Comparison of ENCODE assay signal across 8 cellular contexts in the genomic region with DNA sequence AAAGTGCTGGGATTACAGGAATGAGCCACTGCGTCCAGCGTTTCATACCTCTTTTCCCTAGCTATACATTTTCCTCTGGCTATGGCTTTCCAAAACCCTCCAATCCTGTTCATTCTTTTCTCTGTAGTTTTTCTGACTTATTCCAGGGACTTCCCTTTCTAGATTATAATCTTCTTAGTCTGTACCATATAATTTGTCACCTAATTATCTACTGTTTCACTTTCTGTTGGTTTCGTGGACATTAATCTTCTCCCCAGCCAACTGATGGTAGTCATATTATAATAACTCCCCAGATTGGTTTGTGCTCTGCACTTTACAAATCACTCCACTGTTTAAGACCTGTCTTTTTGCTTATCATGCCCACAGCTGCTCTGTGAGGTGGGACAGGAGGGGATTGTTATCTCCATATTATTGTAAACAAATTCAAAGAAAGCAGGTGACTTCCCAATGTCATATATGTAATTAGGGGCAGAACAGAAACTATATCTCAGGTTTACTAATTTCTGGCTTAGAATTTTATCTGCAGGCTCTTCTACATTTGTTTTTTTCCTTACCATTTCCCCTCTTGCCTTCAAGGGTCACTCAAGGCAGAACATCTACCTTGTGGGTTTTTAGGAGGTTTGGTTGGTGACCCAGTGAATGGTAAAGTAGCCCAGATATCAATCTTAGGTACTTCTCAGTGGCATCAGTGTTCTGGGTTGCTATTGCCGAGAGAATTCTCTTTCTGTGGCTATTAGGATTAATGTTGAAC. TPM values are rescaled to one million over a fixed set of nuclear protein-coding genes. Genes with fewer than 3 reads are reported as not detected.
A peak's percentile ranks its signal among the peaks of the same experiment; 100 is the strongest.
DNase-seq lines count a peak whose midpoint lies in the region; ATAC-seq, FAIRE-seq and TF ChIP-seq lines count a peak whose summit lies in the region.

No MANE protein-coding gene starts in this region.

- peaks cover 84% of the 10 kb centered on the region for H3K4me1 Mint-ChIP-seq in activated T-cell treated with anti-CD3 and anti-CD28 coated beads, Interleukin-2, amount 50 U/mL, for 4 hours (ENCODE audit: low read depth)

- peaks cover 27% of the 10 kb centered on the region for H4K20me1 ChIP-seq in K562 (replicated peaks; ENCODE audit: control insufficient read depth, insufficient read depth, low read length)

- H3K36me3 Mint-ChIP-seq in activated T-cell treated with anti-CD3 and anti-CD28 coated beads, Interleukin-2, amount 50 U/mL, for 4 hours (ENCODE audit: insufficient read depth), result peaks cover 5% of the 10 kb centered on the region

- CTCF ChIA-PET in K562 (lab: Yijun Ruan, JAX; ENCODE audit: low intra/inter-chr PET ratio), result interaction anchor here (0.6 kb wide), 1 partner anchor 11 kb away, joined by 3 read pairs; no protein-coding TSS in a partner anchor

- no TSS peak for BruUV-seq in K562 (replicated peaks; lab: Mats Ljungman, UMichigan)

- TF ChIP-seq EP300 in K562 (IDR thresholded peaks at IDR 0.05; ENCODE audit: low read length), result no peak
- TF ChIP-seq EP300 in tibial nerve (IDR thresholded peaks at IDR 0.05), result no peak

- in situ Hi-C loops in K562 (cut with MboI), result no loop called here

- intact Hi-C loops in K562 (cut with micrococcal nuclease), result no loop called here

- no peak for FAIRE-seq in K562 (lab: Jason Lieb, UNC)

- peak overlapping the region; percentile 38; the same call in 1 of the 3 replicates for H3K27ac ChIP-seq in K562 (ENCODE audit: extremely low read depth, low read depth, low read length)
- peak overlapping the region in 3 of 4 donors; percentile 47 to 70 (median 68) for H3K27ac ChIP-seq in tibial nerve

- H3K4me3 ChIP-seq in K562 (no peak overlapping the region), tibial nerve (no peak overlapping the region)

- H3K4me3 Mint-ChIP-seq in activated T-cell treated with anti-CD3 and anti-CD28 coated beads, Interleukin-2, amount 50 U/mL, for 4 hours, result no peak overlapping the region

- TF ChIP-seq POLR2A in K562 (conservative IDR thresholded peaks at IDR 0.05) (no peak), tibial nerve (IDR thresholded peaks at IDR 0.05) (no peak)

- WGBS in K562 (ENCODE audit: insufficient coverage, low coverage, missing lambda C conversion rate), result 49% methylated on average over 4 of the region's 4 CpGs
- WGBS in tibial nerve, 2 donors, result 49 to 68% methylated on average over 3 to 4 of the region's 4 CpGs

- TF ChIP-seq RAD21 in K562 (CRISPR knock-in tag; conservative IDR thresholded peaks at IDR 0.05 in 1 of 2, IDR thresholded peaks at IDR 0.05 in 1 of 2), result no peak

- TF ChIP-seq CTCF in K562 (IDR thresholded peaks at IDR 0.05 in 2 of 3, conservative IDR thresholded peaks at IDR 0.05 in 1 of 3; ENCODE audit: insufficient read depth in 2 of 3, low read depth in 1 of 3, low read length in 3 of 3) (no peak), tibial nerve (IDR thresholded peaks at IDR 0.05) (no peak)

- H3K27me3 ChIP-seq in K562 (ENCODE audit: control insufficient read depth in 2 of 2, insufficient read depth in 2 of 2, low read length in 2 of 2) (no peaks in the 10 kb centered on the region), tibial nerve (no peaks in the 10 kb centered on the region)

- H3K9ac ChIP-seq in K562 (ENCODE audit: insufficient read depth in 1 of 2, low read depth in 2 of 2, low read length in 2 of 2), result no peak overlapping the region

- H3K36me3 ChIP-seq in K562 (ENCODE audit: control insufficient read depth, insufficient read depth, low read length) (no peaks in the 10 kb centered on the region), tibial nerve (no peaks in the 10 kb centered on the region)

- DNase-seq in activated T-cell treated with anti-CD3 and anti-CD28 coated beads, Interleukin-2, amount 50 U/mL, for 4 hours, result no peak
- DNase-seq in activated T-cell treated with anti-CD3 and anti-CD28 coated beads, Interleukin-2, amount 50 U/mL, for 48 hours, result no peak
- DNase-seq in K562 (ENCODE audit: extremely low read depth in 1 of 4, low spot score in 3 of 4) (no peak), tibial nerve (ENCODE audit: low spot score in 2 of 2) (no peak), OCI-M2 (lab: John Stamatoyannopoulos, UW; ENCODE audit: unreplicated experiment) (no peak), cerebellum (ENCODE audit: low spot score) (no peak), DMS79 (lab: John Stamatoyannopoulos, UW) (no peak)

- H3K79me2 ChIP-seq in K562 (ENCODE audit: control insufficient read depth, insufficient read depth, low read length), result peaks cover 90% of the 10 kb centered on the region

- ATAC-seq in activated T-cell treated with anti-CD3 and anti-CD28 coated beads, Interleukin-2, amount 50 U/mL, for 4 hours, result peak; percentile 70 to 75
- peak; percentile 30 for ATAC-seq in HG03066 (IDR thresholded peaks at IDR 0.05; ENCODE audit: low read depth, unreplicated experiment)
- ATAC-seq in K562, result 0 out of 3 replicates have a peak, but pooled peaks have one; percentile 11

- H3K4me2 ChIP-seq in K562 (ENCODE audit: insufficient read depth, low read length), result no peak overlapping the region; the same call in 1 of the 2 replicates

- no peaks in the 10 kb centered on the region for H3K9me3 Mint-ChIP-seq in activated T-cell treated with anti-CD3 and anti-CD28 coated beads, Interleukin-2, amount 50 U/mL, for 4 hours

- POLR2A ChIA-PET in K562 (lab: Yijun Ruan, JAX), result interaction anchor here (0.7 to 5.2 kb wide), 7 partner anchors 9 to 162 kb away, joined by 3 to 34 read pairs (median 6); a partner anchor contains a TSS

- H3K4me1 ChIP-seq in K562 (replicated peaks in 1 of 2; ENCODE audit: control insufficient read depth in 2 of 2, insufficient read depth in 2 of 2, low read length in 2 of 2), result peaks cover 13 to 59% of the 10 kb centered on the region in 2 experiments
- H3K4me1 ChIP-seq in tibial nerve, result peaks cover 0 to 45% (median 26%) of the 10 kb centered on the region in 4 donors

- H3K27me3 Mint-ChIP-seq in activated T-cell treated with anti-CD3 and anti-CD28 coated beads, Interleukin-2, amount 50 U/mL, for 4 hours (ENCODE audit: low read depth), result no peaks in the 10 kb centered on the region

- H3K9me3 ChIP-seq in K562 (replicated peaks; ENCODE audit: control insufficient read depth, insufficient read depth, low read depth, low read length) (no peaks in the 10 kb centered on the region), tibial nerve (no peaks in the 10 kb centered on the region)

- H3K9me1 ChIP-seq in K562 (ENCODE audit: control insufficient read depth, insufficient read depth, low read length), result no peaks in the 10 kb centered on the region

- H2AFZ ChIP-seq in K562 (ENCODE audit: low read depth, low read length), result no peak overlapping the region

TF ChIP-seq in K562, 482 proteins besides CTCF, POLR2A, EP300 and RAD21 (continues in another document):
- TF ChIP-seq MEIS2 (IDR thresholded peaks at IDR 0.05; ENCODE audit: partially characterized antibody) (peak; percentile 72), NFE2 (IDR thresholded peaks at IDR 0.05; ENCODE audit: low read depth) (0 out of 2 replicates have a peak, but pooled peaks have one; percentile 18)

RNA-seq across cellular contexts. Expression of a gene that starts 23.9 kb away (rescaled TPM):
- total RNA-seq in activated T-cell treated with anti-CD3 and anti-CD28 coated beads, Interleukin-2, amount 50 U/mL, for 4 hours, result 10 to 100 TPM; 35.6 to 42.5 (median 37.4) TPM
- 148 and 250 TPM in 2 replicates for total RNA-seq in K562 (2011; cell fraction: chromatin; rRNA removed; ENCODE audit: low replicate concordance)
- 183 and 205 TPM in 2 replicates for total RNA-seq in K562 (2011; cell fraction: nucleolus; rRNA removed)
- 147 and 198 TPM in 2 replicates for total RNA-seq in K562 (2011; cell fraction: nucleoplasm; rRNA removed)
- total RNA-seq in K562 (2014; rRNA removed), result 22.1 and 23.9 TPM in 2 replicates
- 25.8 and 28.2 TPM in 2 replicates for total RNA-seq in K562 (2014; rRNA removed; fragmentation: Illumina TruSeq; extraction: Trizol)
- 18.3 and 20.6 TPM in 2 replicates for total RNA-seq in K562 (2015; rRNA removed; fragmentation: Illumina TruSeq; extraction: Trizol)
- total RNA-seq in K562 (2021), result 50.4 and 50.5 TPM in 2 replicates
- polyA plus RNA-seq in K562 (2011; rRNA removed), result 30.2 and 42.1 TPM in 2 replicates
- 32.2 and 32.4 TPM in 2 replicates for polyA plus RNA-seq in K562 (2011; cell fraction: cytosol; rRNA removed)
- polyA plus RNA-seq in K562 (2011; cell fraction: nucleus; rRNA removed), result 47.0 and 55.3 TPM in 2 replicates
- 55.9 and 67.3 TPM in 2 replicates for polyA plus RNA-seq in K562 (2012)
- 38.8 and 39.1 TPM in 2 replicates for polyA plus RNA-seq in K562 (2014; fragmentation: Illumina TruSeq; extraction: Trizol)
- polyA plus RNA-seq in K562 (2014; fragmentation: Nextera tagmentation; extraction: Ambion mirVana), result 1 to 10 TPM; 7.7 to 8.0 TPM
- 22.5 and 24.7 TPM in 2 replicates for polyA plus RNA-seq in K562 (2014; rRNA removed)
- 160 and 190 TPM in 2 replicates for polyA minus RNA-seq in K562 (2011; rRNA and poly(A)+ RNA removed)
- polyA minus RNA-seq in K562 (2011; cell fraction: cytosol; rRNA and poly(A)+ RNA removed), result 46.1 and 63.4 TPM in 2 replicates
- polyA minus RNA-seq in K562 (2011; cell fraction: nucleus; rRNA and poly(A)+ RNA removed), result 30.4 and 55.1 TPM in 2 replicates
- 10 to 100 TPM; 51.3 to 70.1 (median 59.8) TPM for total RNA-seq in tibial nerve
- 25.9 TPM for total RNA-seq in cerebellum

RNA-seq across cellular contexts. Expression of a gene that starts 38.6 kb away (rescaled TPM):
- total RNA-seq in activated T-cell treated with anti-CD3 and anti-CD28 coated beads, Interleukin-2, amount 50 U/mL, for 4 hours, result 100 to 1,000 TPM; 174 to 187 (median 184) TPM
- 27.7 and 100.0 TPM in 2 replicates for total RNA-seq in K562 (2011; cell fraction: chromatin; rRNA removed; ENCODE audit: low replicate concordance)
- 89.7 and 100 TPM in 2 replicates for total RNA-seq in K562 (2011; cell fraction: nucleolus; rRNA removed)
- 70.6 and 86.3 TPM in 2 replicates for total RNA-seq in K562 (2011; cell fraction: nucleoplasm; rRNA removed)
- total RNA-seq in K562 (2014; rRNA removed) (80.3 and 117 TPM in 2 replicates), K562 (2014; rRNA removed; fragmentation: Illumina TruSeq; extraction: Trizol) (34.7 and 43.6 TPM in 2 replicates), K562 (2015; rRNA removed; fragmentation: Illumina TruSeq; extraction: Trizol) (70.0 and 71.8 TPM in 2 replicates), K562 (2021) (157 and 162 TPM in 2 replicates), tibial nerve (10 to 100 TPM; 35.2 to 92.7 (median 66.0) TPM), cerebellum (3.5 TPM)
- polyA plus RNA-seq in K562 (2011; rRNA removed) (112 and 121 TPM in 2 replicates), K562 (2014; fragmentation: Illumina TruSeq; extraction: Trizol) (153 and 223 TPM in 2 replicates), K562 (2014; fragmentation: Nextera tagmentation; extraction: Ambion mirVana) (10 to 100 TPM; 22.6 to 36.8 TPM), K562 (2014; rRNA removed) (134 and 159 TPM in 2 replicates)
- 199 and 423 TPM in 2 replicates for polyA plus RNA-seq in K562 (2011; cell fraction: cytosol; rRNA removed)
- polyA plus RNA-seq in K562 (2011; cell fraction: nucleus; rRNA removed), result 55.6 and 75.5 TPM in 2 replicates
- 177 and 217 TPM in 2 replicates for polyA plus RNA-seq in K562 (2012)
- polyA minus RNA-seq in K562 (2011; rRNA and poly(A)+ RNA removed), result 68.0 and 101 TPM in 2 replicates
- polyA minus RNA-seq in K562 (2011; cell fraction: cytosol; rRNA and poly(A)+ RNA removed), result 169 and 173 TPM in 2 replicates
- 39.9 and 49.1 TPM in 2 replicates for polyA minus RNA-seq in K562 (2011; cell fraction: nucleus; rRNA and poly(A)+ RNA removed)

Comparison
In these comparisons a context has a peak if more than half of its experiments do, and no peak if none do; other contexts are left out.
1. ATAC-seq: peak in every context shown above with its lines; median percentile 72 in activated T-cell treated with anti-CD3 and anti-CD28 coated beads, Interleukin-2, amount 50 U/mL, for 4 hours; 30 in HG03066; 11 in K562.